Comparison of ENCODE assay signal across 2 cellular contexts in the genomic region with DNA sequence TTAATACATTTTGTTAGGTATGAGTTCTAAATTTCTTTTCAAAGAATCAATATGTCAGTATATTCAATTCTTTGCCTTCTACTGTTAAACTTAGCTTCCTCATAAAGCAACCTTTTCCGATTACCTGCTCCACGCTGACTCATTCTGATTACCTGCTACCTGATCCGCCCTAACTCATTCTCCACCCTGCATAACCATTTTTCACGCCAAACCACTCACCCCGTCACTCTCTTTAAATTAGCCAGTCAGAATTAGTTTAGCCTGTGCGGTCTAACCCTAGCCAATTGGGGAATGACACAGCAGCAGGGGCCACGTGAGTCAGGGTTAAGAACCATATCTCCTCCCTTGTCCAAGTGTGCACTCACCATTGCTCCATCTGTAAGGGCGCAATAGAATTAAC.
TF ChIP-seq lines count a peak whose summit lies in the region.

No MANE protein-coding gene starts in this region.

TF ChIP-seq in GM23338, 12 proteins besides CTCF, POLR2A, EP300 and RAD21:
- TF ChIP-seq JUNB (IDR thresholded peaks at IDR 0.05; ENCODE audit: unreplicated experiment) (no peak), EZH2phosphoT487 (IDR thresholded peaks at IDR 0.05; ENCODE audit: unreplicated experiment) (no peak), EZH2 (IDR thresholded peaks at IDR 0.05; ENCODE audit: low read depth, unreplicated experiment) (no peak), ZNF114 (CRISPR knock-in tag; IDR thresholded peaks at IDR 0.05) (no peak)

TF ChIP-seq in H1, 55 proteins besides CTCF, POLR2A, EP300 and RAD21:
- TF ChIP-seq POLR2AphosphoS5 (IDR thresholded peaks at IDR 0.05; ENCODE audit: low read depth, low read length): no peak
